In genomic region chr2:28228419-28228995, GRCh38 we compare ENCODE assay signal across 1 cellular context.
TF ChIP-seq lines count a peak whose summit lies in the region.

No MANE protein-coding gene starts in this region.

TF ChIP-seq in GM23338, 12 proteins besides CTCF, POLR2A, EP300 and RAD21 (continued from another document):
- TF ChIP-seq, protein P1, sequence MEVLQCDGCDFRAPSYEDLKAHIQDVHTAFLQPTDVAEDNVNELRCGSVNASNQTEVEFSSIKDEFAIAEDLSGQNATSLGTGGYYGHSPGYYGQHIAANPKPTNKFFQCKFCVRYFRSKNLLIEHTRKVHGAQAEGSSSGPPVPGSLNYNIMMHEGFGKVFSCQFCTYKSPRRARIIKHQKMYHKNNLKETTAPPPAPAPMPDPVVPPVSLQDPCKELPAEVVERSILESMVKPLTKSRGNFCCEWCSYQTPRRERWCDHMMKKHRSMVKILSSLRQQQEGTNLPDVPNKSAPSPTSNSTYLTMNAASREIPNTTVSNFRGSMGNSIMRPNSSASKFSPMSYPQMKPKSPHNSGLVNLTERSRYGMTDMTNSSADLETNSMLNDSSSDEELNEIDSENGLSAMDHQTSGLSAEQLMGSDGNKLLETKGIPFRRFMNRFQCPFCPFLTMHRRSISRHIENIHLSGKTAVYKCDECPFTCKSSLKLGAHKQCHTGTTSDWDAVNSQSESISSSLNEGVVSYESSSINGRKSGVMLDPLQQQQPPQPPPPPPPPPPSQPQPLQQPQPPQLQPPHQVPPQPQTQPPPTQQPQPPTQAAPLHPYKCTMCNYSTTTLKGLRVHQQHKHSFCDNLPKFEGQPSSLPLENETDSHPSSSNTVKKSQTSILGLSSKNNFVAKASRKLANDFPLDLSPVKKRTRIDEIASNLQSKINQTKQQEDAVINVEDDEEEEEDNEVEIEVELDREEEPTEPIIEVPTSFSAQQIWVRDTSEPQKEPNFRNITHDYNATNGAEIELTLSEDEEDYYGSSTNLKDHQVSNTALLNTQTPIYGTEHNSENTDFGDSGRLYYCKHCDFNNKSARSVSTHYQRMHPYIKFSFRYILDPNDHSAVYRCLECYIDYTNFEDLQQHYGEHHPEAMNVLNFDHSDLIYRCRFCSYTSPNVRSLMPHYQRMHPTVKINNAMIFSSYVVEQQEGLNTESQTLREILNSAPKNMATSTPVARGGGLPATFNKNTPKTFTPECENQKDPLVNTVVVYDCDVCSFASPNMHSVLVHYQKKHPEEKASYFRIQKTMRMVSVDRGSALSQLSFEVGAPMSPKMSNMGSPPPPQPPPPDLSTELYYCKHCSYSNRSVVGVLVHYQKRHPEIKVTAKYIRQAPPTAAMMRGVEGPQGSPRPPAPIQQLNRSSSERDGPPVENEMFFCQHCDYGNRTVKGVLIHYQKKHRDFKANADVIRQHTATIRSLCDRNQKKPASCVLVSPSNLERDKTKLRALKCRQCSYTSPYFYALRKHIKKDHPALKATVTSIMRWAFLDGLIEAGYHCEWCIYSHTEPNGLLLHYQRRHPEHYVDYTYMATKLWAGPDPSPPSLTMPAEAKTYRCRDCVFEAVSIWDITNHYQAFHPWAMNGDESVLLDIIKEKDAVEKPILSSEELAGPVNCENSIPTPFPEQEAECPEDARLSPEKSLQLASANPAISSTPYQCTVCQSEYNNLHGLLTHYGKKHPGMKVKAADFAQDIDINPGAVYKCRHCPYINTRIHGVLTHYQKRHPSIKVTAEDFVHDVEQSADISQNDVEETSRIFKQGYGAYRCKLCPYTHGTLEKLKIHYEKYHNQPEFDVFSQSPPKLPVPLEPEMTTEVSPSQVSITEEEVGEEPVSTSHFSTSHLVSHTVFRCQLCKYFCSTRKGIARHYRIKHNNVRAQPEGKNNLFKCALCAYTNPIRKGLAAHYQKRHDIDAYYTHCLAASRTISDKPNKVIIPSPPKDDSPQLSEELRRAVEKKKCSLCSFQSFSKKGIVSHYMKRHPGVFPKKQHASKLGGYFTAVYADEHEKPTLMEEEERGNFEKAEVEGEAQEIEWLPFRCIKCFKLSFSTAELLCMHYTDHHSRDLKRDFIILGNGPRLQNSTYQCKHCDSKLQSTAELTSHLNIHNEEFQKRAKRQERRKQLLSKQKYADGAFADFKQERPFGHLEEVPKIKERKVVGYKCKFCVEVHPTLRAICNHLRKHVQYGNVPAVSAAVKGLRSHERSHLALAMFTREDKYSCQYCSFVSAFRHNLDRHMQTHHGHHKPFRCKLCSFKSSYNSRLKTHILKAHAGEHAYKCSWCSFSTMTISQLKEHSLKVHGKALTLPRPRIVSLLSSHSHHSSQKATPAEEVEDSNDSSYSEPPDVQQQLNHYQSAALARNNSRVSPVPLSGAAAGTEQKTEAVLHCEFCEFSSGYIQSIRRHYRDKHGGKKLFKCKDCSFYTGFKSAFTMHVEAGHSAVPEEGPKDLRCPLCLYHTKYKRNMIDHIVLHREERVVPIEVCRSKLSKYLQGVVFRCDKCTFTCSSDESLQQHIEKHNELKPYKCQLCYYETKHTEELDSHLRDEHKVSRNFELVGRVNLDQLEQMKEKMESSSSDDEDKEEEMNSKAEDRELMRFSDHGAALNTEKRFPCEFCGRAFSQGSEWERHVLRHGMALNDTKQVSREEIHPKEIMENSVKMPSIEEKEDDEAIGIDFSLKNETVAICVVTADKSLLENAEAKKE (CRISPR knock-in tag; IDR thresholded peaks at IDR 0.05): no peak
- no peak for TF ChIP-seq NANOG (IDR thresholded peaks at IDR 0.05; ENCODE audit: borderline replicate concordance)
- no peak for TF ChIP-seq STAT1 (IDR thresholded peaks at IDR 0.05; ENCODE audit: unreplicated experiment)
TF ChIP-seq in GM23338: peak in this region for 0.
